In genomic region chr6:166956444-166957086, GRCh38 we compare ENCODE assay signal across 8 cellular contexts. TPM values are rescaled to one million over a fixed set of nuclear protein-coding genes. Genes with fewer than 3 reads are reported as not detected.
A peak's percentile ranks its signal among the peaks of the same experiment; 100 is the strongest.
DNase-seq lines count a peak whose midpoint lies in the region; ATAC-seq, FAIRE-seq and TF ChIP-seq lines count a peak whose summit lies in the region.

Gene RNASET2, minus strand, starts transcription at chr6:166956550. Its CDS starts 368 bp downstream, at chr6:166956182.

- H3K27ac ChIP-seq in A549 = peak within 1 kb of the TSS; percentile 73 to 89
- peak within 1 kb of the TSS; percentile 66 for H3K27ac ChIP-seq in WERI-Rb-1
- peak within 1 kb of the TSS; percentile 88 to 90 for H3K27ac ChIP-seq in breast epithelium
- H3K27ac ChIP-seq in small intestine (ENCODE audit: low read depth in 1 of 2, low read length in 1 of 2) = peak within 1 kb of the TSS; percentile 68 to 96

- H3K4me3 ChIP-seq in A549 (peak within 1 kb of the TSS; percentile 88), WERI-Rb-1 (ENCODE audit: low read depth, low read length) (peak within 1 kb of the TSS; percentile 89), breast epithelium (peak within 1 kb of the TSS; percentile 69 to 92 (median 84)), small intestine (ENCODE audit: low read depth in 1 of 2, low read length in 2 of 2) (peak within 1 kb of the TSS; percentile 64 to 97)

- TF ChIP-seq RAD21 in A549 (conservative IDR thresholded peaks at IDR 0.05 in 1 of 2, IDR thresholded peaks at IDR 0.05 in 1 of 2) = no peak

- TF ChIP-seq EP300 in A549 (IDR thresholded peaks at IDR 0.05) = no peak

- peak within 1 kb of the TSS; percentile 98 for H3K4me2 ChIP-seq in A549

- TF ChIP-seq POLR2A in A549 (IDR thresholded peaks at IDR 0.05; ENCODE audit: low read length) (peak; percentile 68), breast epithelium (IDR thresholded peaks at IDR 0.05) (peak; percentile 61)

- H3K36me3 ChIP-seq in WERI-Rb-1 (no peaks in the 10 kb centered on the region), breast epithelium (no peaks in the 10 kb centered on the region), small intestine (ENCODE audit: control insufficient read depth in 2 of 2, insufficient read depth in 2 of 2, low read length in 2 of 2) (no peaks in the 10 kb centered on the region)

- TF ChIP-seq CTCF in A549 (IDR thresholded peaks at IDR 0.05) (no peak), WERI-Rb-1 (IDR thresholded peaks at IDR 0.05; ENCODE audit: low read depth, low read length) (no peak), breast epithelium (IDR thresholded peaks at IDR 0.05) (no peak)

- DNase-seq in A549 (ENCODE audit: low read depth in 1 of 2, low spot score in 1 of 2) (peak; percentile 54 to 79), NCI-H2196 treated with DMSO at 0.1 percent for 48 hours (lab: John Stamatoyannopoulos, UW; ENCODE audit: unreplicated experiment) (peak; percentile 32), WERI-Rb-1 (peak; percentile 97), breast epithelium (ENCODE audit: low spot score in 2 of 2) (peak; percentile 85 to 97), iPS-NIHi11 (ENCODE audit: low spot score) (peak; percentile 97), small intestine (peak; percentile 94)

- intact Hi-C loops in breast epithelium (cut with DNase I; ENCODE audit: low total_unique reads) = no loop called here

- H3K4me1 ChIP-seq in A549 (no peaks in the 10 kb centered on the region; the same call in 2 of the 3 replicates), breast epithelium (peaks cover 0 to 6% of the 10 kb centered on the region in 2 donors), small intestine (ENCODE audit: control insufficient read depth in 2 of 2, insufficient read depth in 1 of 2, low read depth in 1 of 2, low read length in 1 of 2) (peaks cover 0 to 3% of the 10 kb centered on the region in 2 donors)

- FAIRE-seq in A549 (lab: Jason Lieb, UNC) (no peak), small intestine (lab: Jason Lieb, UNC) (no peak)

- no peaks in the 10 kb centered on the region for H3K27me3 ChIP-seq in WERI-Rb-1 (ENCODE audit: insufficient read depth, low read depth, severe bottlenecking)
- no peaks in the 10 kb centered on the region for H3K27me3 ChIP-seq in breast epithelium
- H3K27me3 ChIP-seq in small intestine (ENCODE audit: control insufficient read depth in 2 of 2, insufficient read depth in 2 of 2, low read length in 2 of 2) = no peaks in the 10 kb centered on the region

- whole genome bisulfite sequencing in A549 (ENCODE audit: missing lambda C conversion rate) = 85% methylated on average over 4 of the region's 71 CpGs
- WGBS in small intestine, 3 donors = 0 to 1% (median 1%) methylated on average over 36 to 71 of the region's 71 CpGs

- ATAC-seq in A549 (peak; percentile 93 to 96), GM18858 (IDR thresholded peaks at IDR 0.05; ENCODE audit: unreplicated experiment) (peak; percentile 47), HG03095 (IDR thresholded peaks at IDR 0.05; ENCODE audit: unreplicated experiment) (peak; percentile 63)

- no peaks in the 10 kb centered on the region for H3K9me3 ChIP-seq in A549
- no peaks in the 10 kb centered on the region for H3K9me3 ChIP-seq in WERI-Rb-1 (ENCODE audit: severe bottlenecking)
- H3K9me3 ChIP-seq in breast epithelium = no peaks in the 10 kb centered on the region
- H3K9me3 ChIP-seq in small intestine (ENCODE audit: control insufficient read depth, low read depth) = no peaks in the 10 kb centered on the region

- CTCF ChIA-PET in A549 (lab: Yijun Ruan, JAX) = interaction anchor here (0.5 to 1.0 kb wide), 3 partner anchors 22 to 277 kb away, joined by 3 to 4 read pairs (median 3); no protein-coding TSS in a partner anchor

- POLR2A ChIA-PET in A549 (lab: Yijun Ruan, JAX) = interaction anchor here (0.6 kb wide), 1 partner anchor 329 kb away, joined by 8 read pairs; no protein-coding TSS in a partner anchor

TF ChIP-seq in A549, 52 proteins besides CTCF, POLR2A, EP300 and RAD21:
- TF ChIP-seq, protein P1, sequence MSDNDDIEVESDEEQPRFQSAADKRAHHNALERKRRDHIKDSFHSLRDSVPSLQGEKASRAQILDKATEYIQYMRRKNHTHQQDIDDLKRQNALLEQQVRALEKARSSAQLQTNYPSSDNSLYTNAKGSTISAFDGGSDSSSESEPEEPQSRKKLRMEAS (IDR thresholded peaks at IDR 0.05) = peak; percentile 49
- no peak for TF ChIP-seq HOXB13 (CRISPR knock-in tag; IDR thresholded peaks at IDR 0.05; ENCODE audit: low read depth)
- TF ChIP-seq E2F6 (IDR thresholded peaks at IDR 0.05; ENCODE audit: borderline replicate concordance, low read depth) = 0 out of 2 replicates have a peak, but pooled peaks have one; percentile 54
- no peak for TF ChIP-seq JUN (IDR thresholded peaks at IDR 0.05)
- TF ChIP-seq CHD2 (IDR thresholded peaks at IDR 0.05; ENCODE audit: low read length, partially characterized antibody) = no peak
- TF ChIP-seq MAZ (IDR thresholded peaks at IDR 0.05; ENCODE audit: borderline replicate concordance, low read depth, low read length) = no peak

RNA-seq across cellular contexts. Expression of gene RNASET2, which starts in this region (rescaled TPM):
- polyA plus RNA-seq in A549 (2011; rRNA removed) = 10.6 and 11.2 TPM in 2 replicates
- polyA plus RNA-seq in A549 (2012; cell fraction: cytosol; rRNA removed) = 10.0 and 11.7 TPM in 2 replicates
- 11.3 and 13.1 TPM in 2 replicates for polyA plus RNA-seq in A549 (2012; cell fraction: nucleus; rRNA removed)
- 9.3 to 10.5 TPM (median 10.4 TPM) in 3 replicates for polyA plus RNA-seq in A549 (2017; fragmentation: RNase III; extraction: RNeasy Plus Mini Kit Qiagen cat#74134 plus additional on column Dnase treatment)
- polyA minus RNA-seq in A549 (2011; rRNA and poly(A)+ RNA removed) = 2.8 and 3.1 TPM in 2 replicates
- total RNA-seq in breast epithelium = 10 to 100 TPM; 35.1 to 82.9 (median 80.6) TPM
- 10 to 100 TPM; 25.7 to 41.9 (median 41.3) TPM for polyA plus RNA-seq in small intestine

Comparison
In these comparisons a context has a peak if more than half of its experiments do, and no peak if none do; other contexts are left out.
1. Peak in every context shown above with its lines: DNase-seq, ATAC-seq, H3K4me3 ChIP-seq and H3K27ac ChIP-seq.
2. DNase-seq: peak in every context shown above with its lines; median percentile 97 in WERI-Rb-1; 97 in iPS-NIHi11; 94 in small intestine; 91 in breast epithelium; 66 in A549; 32 in NCI-H2196 treated with DMSO at 0.1 percent for 48 hours.